In the genomic region with DNA sequence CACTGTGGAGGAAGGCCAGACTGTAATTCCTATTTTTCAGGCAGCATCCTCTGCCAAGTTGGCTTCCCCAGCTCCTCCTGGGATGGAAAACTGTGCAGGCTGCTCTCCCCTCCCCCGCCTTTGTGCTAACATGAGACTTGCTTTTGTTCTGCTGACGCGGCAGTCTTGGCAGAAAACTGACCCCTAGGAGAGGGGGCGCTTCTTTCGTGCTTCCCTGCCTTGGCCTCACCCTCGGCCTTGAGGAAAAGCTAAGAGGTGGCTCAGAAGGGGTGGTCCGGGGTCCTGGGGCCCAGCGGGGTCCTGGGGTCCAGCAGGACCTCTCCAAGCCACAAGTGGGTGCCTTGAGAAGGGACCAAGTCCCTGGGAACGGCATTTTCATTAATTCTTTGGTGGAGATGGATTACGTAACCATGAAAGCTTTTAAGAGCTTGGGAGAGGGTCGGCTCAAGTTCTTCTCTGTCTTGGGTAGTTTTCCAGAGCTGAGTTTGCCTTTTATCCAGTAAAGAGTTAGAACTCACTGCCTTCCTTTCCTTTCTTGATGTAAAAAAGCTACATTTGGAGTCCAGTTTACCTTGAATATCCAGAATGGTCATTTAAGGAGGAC, we compare ENCODE assay signal across 9 cellular contexts. TPM values are rescaled to one million over a fixed set of nuclear protein-coding genes. Genes with fewer than 3 reads are reported as not detected.
A peak's percentile ranks its signal among the peaks of the same experiment; 100 is the strongest.
DNase-seq lines count a peak whose midpoint lies in the region; TF ChIP-seq lines count a peak whose summit lies in the region.
"Had no signal": no experiment of that assay in that cellular context is flagged by ENCODE, and none has a peak within 500 bp of the region (broad histone marks: within the 10 kb centered on the region; RNA-seq: fewer than 3 reads in every experiment).

No MANE protein-coding gene starts in this region.

- no peaks in the 10 kb centered on the region for H3K9me3 Mint-ChIP-seq in T-helper 2 cell treated with Interferon-gamma antibody and Interleukin-4, amounts not matched to agents 5 μg/mL and 100 μg/mL, for 36 hours

- no peaks in the 10 kb centered on the region for H3K27me3 ChIP-seq in colonic mucosa
- no peaks in the 10 kb centered on the region for H3K27me3 ChIP-seq in rectal smooth muscle tissue (ENCODE audit: control insufficient read depth, insufficient read depth, low read length)

- no peak overlapping the region for H3K4me3 Mint-ChIP-seq in T-helper 2 cell treated with Interferon-gamma antibody and Interleukin-4, amounts not matched to agents 5 μg/mL and 100 μg/mL, for 36 hours
- H3K4me3 Mint-ChIP-seq: CD14-positive monocyte had no signal

- H3K4me1 Mint-ChIP-seq in T-helper 2 cell treated with Interferon-gamma antibody and Interleukin-4, amounts not matched to agents 5 μg/mL and 100 μg/mL, for 36 hours (ENCODE audit: low read depth) = no peaks in the 10 kb centered on the region
- H3K4me1 Mint-ChIP-seq: CD14-positive monocyte had no signal

- H3K27me3 Mint-ChIP-seq in T-helper 2 cell treated with Interferon-gamma antibody and Interleukin-4, amounts not matched to agents 5 μg/mL and 100 μg/mL, for 36 hours (ENCODE audit: low read depth) = peaks cover 2% of the 10 kb centered on the region

- H3K27ac ChIP-seq in colonic mucosa (peak overlapping the region; percentile 61), rectal smooth muscle tissue (ENCODE audit: low read depth, low read length) (peak overlapping the region; percentile 92)

- in situ Hi-C loops in G401 (cut with HindIII; ENCODE audit: low sequenced_read_pairs) = no loop called here

- no peaks in the 10 kb centered on the region for H3K9me3 ChIP-seq in colonic mucosa

- H3K27ac Mint-ChIP-seq in T-helper 2 cell treated with Interferon-gamma antibody and Interleukin-4, amounts not matched to agents 5 μg/mL and 100 μg/mL, for 36 hours = no peak overlapping the region
- H3K27ac Mint-ChIP-seq: CD14-positive monocyte had no signal

- peak overlapping the region in 1 of 2 donors; percentile 34 for H3K9ac ChIP-seq in colonic mucosa (ENCODE audit: low read depth in 2 of 2, low read length in 2 of 2)
- H3K9ac ChIP-seq in rectal smooth muscle tissue (ENCODE audit: low read length) = no peak overlapping the region

- H3K36me3 Mint-ChIP-seq in T-helper 2 cell treated with Interferon-gamma antibody and Interleukin-4, amounts not matched to agents 5 μg/mL and 100 μg/mL, for 36 hours (ENCODE audit: low read depth) = no peaks in the 10 kb centered on the region
- H3K36me3 Mint-ChIP-seq: CD14-positive monocyte had no signal

- H3K36me3 ChIP-seq in colonic mucosa (no peaks in the 10 kb centered on the region), rectal smooth muscle tissue (ENCODE audit: control insufficient read depth, insufficient read depth, low read length) (no peaks in the 10 kb centered on the region)

- H3K4me3 ChIP-seq in colonic mucosa = no peak overlapping the region
- H3K4me3 ChIP-seq in rectal smooth muscle tissue (ENCODE audit: low read length) = no peak overlapping the region

- DNase-seq in G401 (ENCODE audit: low spot score) (peak; percentile 76), colonic mucosa (peak; percentile 64), iPS-NIHi11 (ENCODE audit: low spot score) (peak; percentile 41), NCI-H345 (lab: John Stamatoyannopoulos, UW) (no peak), COLO829 (ENCODE audit: low spot score) (no peak)
- no peak for DNase-seq in activated CD4-positive, CD25-positive, alpha-beta regulatory T cell treated with anti-CD3 and anti-CD28 coated beads, Interleukin-2, amount 50 U/mL, for 72 hours
- DNase-seq in T-helper 2 cell treated with Interferon-gamma antibody and Interleukin-4, amounts not matched to agents 5 μg/mL and 100 μg/mL, for 36 hours (ENCODE audit: low spot score) = no peak

- intact Hi-C loops in colonic mucosa (cut with DNase I) = no loop called here

- no peaks in the 10 kb centered on the region for H3K4me1 ChIP-seq in colonic mucosa
- peaks cover 17% of the 10 kb centered on the region for H3K4me1 ChIP-seq in rectal smooth muscle tissue (ENCODE audit: control insufficient read depth, insufficient read depth, low read length)

- TF ChIP-seq CTCF in colonic mucosa (IDR thresholded peaks at IDR 0.05) = no peak

RNA-seq across cellular contexts. Expression of gene SH3PXD2B, which starts 51.0 kb away (rescaled TPM):
- 6.2 and 17.7 TPM in 2 replicates for total RNA-seq in G401 (2014; rRNA removed; shearing (Covaris generic))
- 10 to 100 TPM; 12.2 to 13.2 TPM for total RNA-seq in colonic mucosa

Comparison
In these comparisons a context has a peak if more than half of its experiments do, and no peak if none do; other contexts are left out.
1. DNase-seq: peak in G401 (single experiment), colonic mucosa (single experiment) and iPS-NIHi11 (single experiment); none in NCI-H345 (single experiment), activated CD4-positive, CD25-positive, alpha-beta regulatory T cell treated with anti-CD3 and anti-CD28 coated beads, Interleukin-2, amount 50 U/mL, for 72 hours (single experiment), COLO829 (single experiment) and T-helper 2 cell treated with Interferon-gamma antibody and Interleukin-4, amounts not matched to agents 5 μg/mL and 100 μg/mL, for 36 hours (single experiment).